ENCODE assay signal across 8 cellular contexts in genomic region chr5:170216262-170216864, GRCh38. TPM values are rescaled to one million over a fixed set of nuclear protein-coding genes. Genes with fewer than 3 reads are reported as not detected.
A peak's percentile ranks its signal among the peaks of the same experiment; 100 is the strongest.
DNase-seq lines count a peak whose midpoint lies in the region; ATAC-seq and TF ChIP-seq lines count a peak whose summit lies in the region.

No MANE protein-coding gene starts in this region.

- dilution Hi-C loops in mammary epithelial cell (cut with HindIII; ENCODE audit: low sequenced_read_pairs): no loop called here

- H3K4me1 Mint-ChIP-seq in mesothelial cell of epicardium: peaks cover 2% of the 10 kb centered on the region

- in situ Hi-C loops in mammary epithelial cell (cut with MboI; ENCODE audit: low sequenced_read_pairs in 2 of 2): loop anchor here in 1 of 2 donors (10.0 kb wide), 1 partner anchor 112 kb away; the partner anchor contains the start of gene FOXI1

- no peak overlapping the region for H3K27ac Mint-ChIP-seq in mesothelial cell of epicardium

- H3K9me3 ChIP-seq in mammary epithelial cell (replicated peaks; ENCODE audit: insufficient read depth, low read length): no peaks in the 10 kb centered on the region

- H3K27me3 Mint-ChIP-seq in mesothelial cell of epicardium (ENCODE audit: low read depth): no peaks in the 10 kb centered on the region

- no peaks in the 10 kb centered on the region for H4K20me1 ChIP-seq in mammary epithelial cell (ENCODE audit: insufficient read depth, low read length)

- no peak for ATAC-seq in GM21381 (IDR thresholded peaks at IDR 0.05; ENCODE audit: unreplicated experiment)
- no peak for ATAC-seq in HG03520 (IDR thresholded peaks at IDR 0.05; ENCODE audit: unreplicated experiment)

- H3K36me3 Mint-ChIP-seq in mesothelial cell of epicardium: no peaks in the 10 kb centered on the region

- no peaks in the 10 kb centered on the region for H3K27me3 ChIP-seq in mammary epithelial cell (ENCODE audit: insufficient read depth, low read length)

- BruUV-seq in mammary epithelial cell (replicated peaks; lab: Mats Ljungman, UMichigan): no TSS peak

- H3K9ac ChIP-seq in mammary epithelial cell (ENCODE audit: insufficient read depth, low read length): no peak overlapping the region

- no peak overlapping the region for H3K4me3 Mint-ChIP-seq in mesothelial cell of epicardium

- TF ChIP-seq CTCF in mammary epithelial cell (conservative IDR thresholded peaks at IDR 0.05 in 1 of 2, IDR thresholded peaks at IDR 0.05 in 1 of 2; ENCODE audit: extremely low read depth in 1 of 2, insufficient read depth in 1 of 2, low read depth in 1 of 2, low read length in 2 of 2): peak; percentile 89
- TF ChIP-seq CTCF in mesothelial cell of epicardium (IDR thresholded peaks at IDR 0.05; ENCODE audit: unreplicated experiment): peak; percentile 13

- H3K4me2 ChIP-seq in mammary epithelial cell (ENCODE audit: insufficient read depth, low read depth, low read length): no peak overlapping the region

- H3K36me3 ChIP-seq in mammary epithelial cell (ENCODE audit: insufficient read depth, low read length): no peaks in the 10 kb centered on the region

- no peaks in the 10 kb centered on the region for H3K79me2 ChIP-seq in mammary epithelial cell (ENCODE audit: insufficient read depth, low read length)

- intact Hi-C loops in mammary epithelial cell (cut with micrococcal nuclease): loop anchor here (1.0 to 10.0 kb wide), 6 partner anchors 32 to 634 kb away; partner anchors contain the start of genes INSYN2B and SPDL1

- no peak overlapping the region for H3K27ac ChIP-seq in mammary epithelial cell (ENCODE audit: insufficient read depth, low read depth, low read length)

- H2AFZ ChIP-seq in mammary epithelial cell (ENCODE audit: low read depth, low read length): no peak overlapping the region

- DNase-seq in SIG-M5 treated with dmso at 0.1 percent for 504 hours (lab: John Stamatoyannopoulos, UW; ENCODE audit: unreplicated experiment) (peak; percentile 58), SIG-M5 (lab: John Stamatoyannopoulos, UW) (no peak), NCI-H69 (lab: John Stamatoyannopoulos, UW) (peak; percentile 85), mammary epithelial cell (peak; percentile 45), mesothelial cell of epicardium (ENCODE audit: low spot score in 2 of 2, unreplicated experiment in 2 of 2) (no peak), NCI-H2081 (lab: John Stamatoyannopoulos, UW) (no peak)

- no peak overlapping the region for H3K4me3 ChIP-seq in mammary epithelial cell (replicated peaks in 1 of 3; ENCODE audit: insufficient read depth in 1 of 3, low read depth in 2 of 3, low read length in 3 of 3)

- H3K4me1 ChIP-seq in mammary epithelial cell (ENCODE audit: insufficient read depth, low read length): peaks cover 31% of the 10 kb centered on the region

- CTCF ChIA-PET in mammary epithelial cell (lab: Charles Lee; ENCODE audit: low non-redundant PET): interaction anchor here (0.6 to 1.1 kb wide), 7 partner anchors 32 to 515 kb away, joined by 3 to 11 read pairs (median 7); partner anchors contain the start of gene INSYN2B

- H3K9me3 Mint-ChIP-seq in mesothelial cell of epicardium: no peaks in the 10 kb centered on the region

RNA-seq across cellular contexts. Expression of gene C5orf58, which starts 16.4 kb away (rescaled TPM):
- total RNA-seq in mammary epithelial cell (not detected), mesothelial cell of epicardium (not detected in 3 replicates)
- not detected for polyA plus RNA-seq in mammary epithelial cell
- polyA minus RNA-seq in mammary epithelial cell: not detected

Comparison
In these comparisons a context has a peak if more than half of its experiments do, and no peak if none do; other contexts are left out.
1. DNase-seq: peak in SIG-M5 treated with dmso at 0.1 percent for 504 hours (single experiment), NCI-H69 (single experiment) and mammary epithelial cell (single experiment); none in SIG-M5 (single experiment), mesothelial cell of epicardium (0 of 2) and NCI-H2081 (0 of 2).